11 cellular contexts compared by ENCODE assay signal in genomic region chr20:10551732-10552724, GRCh38.
DNase-seq lines count a peak whose midpoint lies in the region; ATAC-seq and TF ChIP-seq lines count a peak whose summit lies in the region.
"Had no signal": no experiment of that assay in that cellular context is flagged by ENCODE, and none has a peak within 500 bp of the region (broad histone marks: within the 10 kb centered on the region; RNA-seq: fewer than 3 reads in every experiment).

No MANE protein-coding gene starts in this region.

- 82 to 89% (median 86%) methylated on average over 8 of the region's 8 CpGs for WGBS in stomach, 5 donors

- POLR2A ChIA-PET in naive thymus-derived CD8-positive, alpha-beta T cell (lab: Charles Lee): no interaction called here

- H3K4me3 Mint-ChIP-seq in naive thymus-derived CD8-positive, alpha-beta T cell: no peak overlapping the region
- H3K4me3 Mint-ChIP-seq: activated naive CD8-positive, alpha-beta T cell treated with anti-CD3 and anti-CD28 coated beads, Interleukin-2, amount 10 ng/mL, durations not matched to agents 7 days and 5 days had no signal

- H3K4me3 ChIP-seq in stomach: no peak overlapping the region
- H3K4me3 ChIP-seq: skin epidermis had no signal

- peaks cover 0 to 13% (median 5%) of the 10 kb centered on the region in 3 donors for H3K36me3 Mint-ChIP-seq in naive thymus-derived CD8-positive, alpha-beta T cell

- TF ChIP-seq POLR2A in stomach (IDR thresholded peaks at IDR 0.05): no peak

- peak; percentile 72 for ATAC-seq in HG02678 (IDR thresholded peaks at IDR 0.05; ENCODE audit: unreplicated experiment)
- ATAC-seq in naive thymus-derived CD8-positive, alpha-beta T cell: no peak

- no peaks in the 10 kb centered on the region for H3K27me3 Mint-ChIP-seq in naive thymus-derived CD8-positive, alpha-beta T cell
- H3K27me3 Mint-ChIP-seq: activated naive CD8-positive, alpha-beta T cell treated with anti-CD3 and anti-CD28 coated beads, Interleukin-2, amount 10 ng/mL, durations not matched to agents 7 days and 5 days had no signal

- no peak for TF ChIP-seq CTCF in stomach (IDR thresholded peaks at IDR 0.05)

- intact Hi-C loops in stomach (cut with DNase I; ENCODE audit: low total_unique reads): loop anchor here (10.0 kb wide), 1 partner anchor 723 kb away; no protein-coding TSS in a partner anchor

- H3K27ac ChIP-seq in stomach: no peak overlapping the region
- H3K27ac ChIP-seq: skin epidermis had no signal

- H3K27ac Mint-ChIP-seq in naive thymus-derived CD8-positive, alpha-beta T cell: peak overlapping the region in 3 of 10 donors; percentile 1 to 27 (median 20)
- H3K27ac Mint-ChIP-seq: activated naive CD8-positive, alpha-beta T cell treated with anti-CD3 and anti-CD28 coated beads, Interleukin-2, amount 10 ng/mL, durations not matched to agents 7 days and 5 days had no signal

- H3K36me3 ChIP-seq in stomach: no peaks in the 10 kb centered on the region

- peaks cover 29 to 48% (median 35%) of the 10 kb centered on the region in 4 donors for H3K4me1 Mint-ChIP-seq in naive thymus-derived CD8-positive, alpha-beta T cell

- TF ChIP-seq EP300 in stomach (IDR thresholded peaks at IDR 0.05): no peak

- peaks cover 7 to 52% (median 20%) of the 10 kb centered on the region in 4 donors for H3K4me1 ChIP-seq in stomach

- H3K9me3 ChIP-seq in stomach: no peaks in the 10 kb centered on the region

- no peaks in the 10 kb centered on the region for H3K27me3 ChIP-seq in stomach

- H3K9me3 Mint-ChIP-seq in naive thymus-derived CD8-positive, alpha-beta T cell: no peaks in the 10 kb centered on the region
- H3K9me3 Mint-ChIP-seq: activated naive CD8-positive, alpha-beta T cell treated with anti-CD3 and anti-CD28 coated beads, Interleukin-2, amount 10 ng/mL, durations not matched to agents 7 days and 5 days had no signal

- DNase-seq in NOMO-1 treated with DMSO at 0.1 percent for 48 hours (lab: John Stamatoyannopoulos, UW; ENCODE audit: unreplicated experiment) (peak; percentile 30), NOMO-1 treated with dmso at 0.1 percent for 144 hours (lab: John Stamatoyannopoulos, UW; ENCODE audit: unreplicated experiment) (no peak), EL (no peak), stomach (no peak)
- DNase-seq in activated naive CD4-positive, alpha-beta T cell treated with anti-CD3 and anti-CD28 coated beads, Interleukin-2, amount 50 U/mL, for 16 hours: peak; percentile 23
- DNase-seq in stimulated activated CD4-positive, alpha-beta T cell treated with anti-CD3 and anti-CD28 coated beads, Interleukin-15, amount 100 ng/mL, for 24 hours: peak; percentile 31
- DNase-seq in naive thymus-derived CD8-positive, alpha-beta T cell: no peak
- DNase-seq: activated naive CD8-positive, alpha-beta T cell treated with anti-CD3 and anti-CD28 coated beads, Interleukin-2, amount 10 ng/mL, durations not matched to agents 7 days and 5 days; hippocampal formation had no signal

Comparison
In these comparisons a context has a peak if more than half of its experiments do, and no peak if none do; other contexts are left out.
1. DNase-seq: peak in NOMO-1 treated with DMSO at 0.1 percent for 48 hours (single experiment), activated naive CD4-positive, alpha-beta T cell treated with anti-CD3 and anti-CD28 coated beads, Interleukin-2, amount 50 U/mL, for 16 hours (single experiment) and stimulated activated CD4-positive, alpha-beta T cell treated with anti-CD3 and anti-CD28 coated beads, Interleukin-15, amount 100 ng/mL, for 24 hours (single experiment); none in NOMO-1 treated with dmso at 0.1 percent for 144 hours (single experiment), EL (single experiment), naive thymus-derived CD8-positive, alpha-beta T cell (0 of 10) and stomach (single experiment).